In the genomic region with DNA sequence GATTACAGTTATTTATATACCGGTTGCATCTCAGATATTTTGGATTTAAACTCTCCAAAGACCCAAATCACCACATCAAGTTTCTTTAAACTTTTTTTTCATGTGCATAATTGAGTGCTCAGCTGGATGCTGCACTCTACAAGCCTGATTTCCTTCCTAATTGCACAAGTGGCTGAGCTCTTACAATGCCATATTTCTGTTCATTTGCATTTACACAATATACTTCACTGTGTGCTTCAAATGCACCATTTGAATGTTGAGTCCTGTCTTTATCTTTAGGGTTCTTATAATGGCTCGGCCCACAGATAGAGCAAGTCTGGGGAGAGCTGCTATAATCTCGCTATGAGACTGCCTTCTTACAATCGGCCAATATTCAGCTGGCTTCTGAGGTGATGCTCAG, we compare ENCODE assay signal across 19 cellular contexts.
"Had no signal": no experiment of that assay in that cellular context is flagged by ENCODE, and none has a peak within 500 bp of the region (broad histone marks: within the 10 kb centered on the region; RNA-seq: fewer than 3 reads in every experiment).

No MANE protein-coding gene starts in this region.

- H3K27me3 ChIP-seq: dorsolateral prefrontal cortex, right lobe of liver, tibial artery, upper lobe of left lung, uterus had no signal

- H3K4me1 Mint-ChIP-seq: naive B cell; stimulated activated effector memory CD8-positive, alpha-beta T cell treated with anti-CD3 and anti-CD28 coated beads, Interleukin-12 subunit alpha, Interleukin-12 subunit beta, amount 100 ng/mL, for 72 hours had no signal

- ATAC-seq: left colon; right lobe of liver; stimulated activated effector memory CD8-positive, alpha-beta T cell treated with anti-CD3 and anti-CD28 coated beads, Interleukin-12 subunit alpha, Interleukin-12 subunit beta, amount 100 ng/mL, for 72 hours had no signal

- H3K4me1 ChIP-seq: parathyroid adenoma, prostate gland, right lobe of liver, tibial artery, upper lobe of left lung, uterus had no signal

- H3K36me3 Mint-ChIP-seq: naive B cell; stimulated activated effector memory CD8-positive, alpha-beta T cell treated with anti-CD3 and anti-CD28 coated beads, Interleukin-12 subunit alpha, Interleukin-12 subunit beta, amount 100 ng/mL, for 72 hours had no signal

- H3K4me3 Mint-ChIP-seq: naive B cell; nephron; stimulated activated effector memory CD8-positive, alpha-beta T cell treated with anti-CD3 and anti-CD28 coated beads, Interleukin-12 subunit alpha, Interleukin-12 subunit beta, amount 100 ng/mL, for 72 hours; stimulated activated naive CD8-positive, alpha-beta T cell treated with anti-CD3 and anti-CD28 coated beads, Interleukin-15, Interleukin-2, amounts not matched to agents 100 ng/mL and 50 ng/mL, for 24 hours had no signal

- H3K9me3 Mint-ChIP-seq: naive B cell; nephron; stimulated activated effector memory CD8-positive, alpha-beta T cell treated with anti-CD3 and anti-CD28 coated beads, Interleukin-12 subunit alpha, Interleukin-12 subunit beta, amount 100 ng/mL, for 72 hours; stimulated activated naive CD8-positive, alpha-beta T cell treated with anti-CD3 and anti-CD28 coated beads, Interleukin-15, Interleukin-2, amounts not matched to agents 100 ng/mL and 50 ng/mL, for 24 hours had no signal

- H3K9me3 ChIP-seq: prostate gland, right lobe of liver, tibial artery, upper lobe of left lung, uterus had no signal

- H3K4me3 ChIP-seq: dorsolateral prefrontal cortex, prostate gland, right lobe of liver, tibial artery, upper lobe of left lung, uterus had no signal

- DNase-seq: dorsolateral prefrontal cortex; effector CD8-positive, alpha-beta T cell; foreskin melanocyte; head of caudate nucleus; hippocampal formation; left colon; mesendoderm; naive B cell; right lobe of liver; stimulated activated CD4-positive, alpha-beta T cell treated with anti-CD3 and anti-CD28 coated beads, Interleukin-4, amount 100 ng/mL, for 1 hour; stimulated activated CD8-positive, alpha-beta memory T cell treated with anti-CD3 and anti-CD28 coated beads, Interleukin-4, amount 100 ng/mL, for 48 hours; tibial artery; upper lobe of left lung; uterus had no signal

- H3K36me3 ChIP-seq: prostate gland, right lobe of liver, tibial artery, upper lobe of left lung, uterus had no signal

- H3K27ac Mint-ChIP-seq: naive B cell; nephron; stimulated activated effector memory CD8-positive, alpha-beta T cell treated with anti-CD3 and anti-CD28 coated beads, Interleukin-12 subunit alpha, Interleukin-12 subunit beta, amount 100 ng/mL, for 72 hours; stimulated activated naive CD8-positive, alpha-beta T cell treated with anti-CD3 and anti-CD28 coated beads, Interleukin-15, Interleukin-2, amounts not matched to agents 100 ng/mL and 50 ng/mL, for 24 hours had no signal
